In the genomic region with DNA sequence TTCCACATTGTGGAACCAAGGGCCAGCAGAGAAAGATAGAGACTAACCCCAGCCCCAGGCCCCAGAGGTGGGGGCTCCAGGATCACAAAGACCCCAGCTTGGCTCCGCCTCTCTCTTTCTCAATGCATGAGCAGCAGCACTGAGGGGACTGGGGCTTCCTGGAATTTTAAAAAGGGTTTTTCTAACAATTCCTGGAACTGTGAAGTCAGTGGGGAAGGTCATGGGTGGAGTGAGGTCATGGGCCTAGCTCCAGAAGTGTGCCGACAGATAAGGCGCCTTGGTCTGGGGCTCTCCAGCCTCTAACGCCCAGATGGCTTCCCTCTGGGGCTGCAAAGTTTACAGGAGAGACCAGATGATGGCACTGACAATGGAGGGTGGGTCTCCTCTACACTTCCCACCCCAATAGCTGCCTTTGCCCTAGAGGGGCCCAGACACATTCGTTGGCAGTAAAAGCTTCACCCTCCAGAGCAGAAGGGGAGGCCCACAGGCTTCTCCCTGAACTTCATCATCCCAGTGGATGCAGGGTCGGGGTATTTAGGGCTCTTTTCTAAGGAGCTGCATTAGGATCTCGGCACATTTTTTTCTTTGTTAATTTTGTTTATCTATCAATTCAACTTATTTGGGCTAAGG, we compare ENCODE assay signal across 13 cellular contexts. TPM values are rescaled to one million over a fixed set of nuclear protein-coding genes. Genes with fewer than 3 reads are reported as not detected.
A peak's percentile ranks its signal among the peaks of the same experiment; 100 is the strongest.
DNase-seq lines count a peak whose midpoint lies in the region; ATAC-seq and TF ChIP-seq lines count a peak whose summit lies in the region.
"Had no signal": no experiment of that assay in that cellular context is flagged by ENCODE, and none has a peak within 500 bp of the region (broad histone marks: within the 10 kb centered on the region; RNA-seq: fewer than 3 reads in every experiment).

No MANE protein-coding gene starts in this region.

- H3K9me3 Mint-ChIP-seq in natural killer cell treated with Interleukin-12 subunit alpha and Interleukin-12 subunit beta and Interleukin-15 and Interleukin-18, amount 100 ng/mL, for 72 hours = no peaks in the 10 kb centered on the region
- H3K9me3 Mint-ChIP-seq in natural killer cell (no peaks in the 10 kb centered on the region), glutamatergic neuron (ENCODE audit: unreplicated experiment) (peaks cover 8% of the 10 kb centered on the region)
- H3K9me3 Mint-ChIP-seq: activated CD4-positive, alpha-beta memory T cell treated with anti-CD3 and anti-CD28 coated beads, Interleukin-2, amount 10 ng/mL, durations not matched to agents 7 days and 5 days; activated T-helper 17 cell treated with anti-CD3 and anti-CD28 coated beads, Interleukin-2, amount 50 U/mL, for 72 hours; immature natural killer cell had no signal

- H3K4me1 ChIP-seq in muscle layer of duodenum (ENCODE audit: control insufficient read depth in 1 of 2, insufficient read depth in 2 of 2, low read length in 2 of 2) = peaks cover 0 to 5% of the 10 kb centered on the region in 2 donors

- no peaks in the 10 kb centered on the region for H3K9me3 ChIP-seq in muscle layer of duodenum (ENCODE audit: control insufficient read depth in 1 of 2, low read length in 2 of 2)

- TF ChIP-seq CTCF in natural killer cell (IDR thresholded peaks at IDR 0.05) = no peak
- no peak for TF ChIP-seq CTCF in glutamatergic neuron (IDR thresholded peaks at IDR 0.05; ENCODE audit: partially characterized antibody, unreplicated experiment)

- no peak overlapping the region for H3K4me3 ChIP-seq in muscle layer of duodenum (ENCODE audit: low read depth in 1 of 2, low read length in 2 of 2)

- H3K27ac Mint-ChIP-seq in natural killer cell treated with Interleukin-12 subunit alpha and Interleukin-12 subunit beta and Interleukin-15 and Interleukin-18, amount 100 ng/mL, for 72 hours = peak overlapping the region in 1 of 2 donors; percentile 37
- H3K27ac Mint-ChIP-seq in natural killer cell (no peak overlapping the region), glutamatergic neuron (ENCODE audit: unreplicated experiment) (no peak overlapping the region)
- H3K27ac Mint-ChIP-seq: activated CD4-positive, alpha-beta memory T cell treated with anti-CD3 and anti-CD28 coated beads, Interleukin-2, amount 10 ng/mL, durations not matched to agents 7 days and 5 days; activated T-helper 17 cell treated with anti-CD3 and anti-CD28 coated beads, Interleukin-2, amount 50 U/mL, for 72 hours; immature natural killer cell had no signal

- DNase-seq in natural killer cell treated with Interleukin-12 subunit alpha and Interleukin-12 subunit beta and Interleukin-15 and Interleukin-18, amount 100 ng/mL, for 72 hours (ENCODE audit: low spot score) = no peak
- no peak for DNase-seq in natural killer cell
- DNase-seq in Right ventricle myocardium inferior (ENCODE audit: missing footprints) = no peak
- no peak for DNase-seq in EL
- no peak for DNase-seq in Ammon's horn (ENCODE audit: low spot score)
- no peak for DNase-seq in glutamatergic neuron
- DNase-seq: activated CD4-positive, alpha-beta memory T cell treated with anti-CD3 and anti-CD28 coated beads, Interleukin-2, amount 10 ng/mL, durations not matched to agents 7 days and 5 days; foreskin keratinocyte; immature natural killer cell; NCI-H2081 had no signal

- H3K4me1 Mint-ChIP-seq in natural killer cell treated with Interleukin-12 subunit alpha and Interleukin-12 subunit beta and Interleukin-15 and Interleukin-18, amount 100 ng/mL, for 72 hours (ENCODE audit: low read depth in 2 of 2) = peaks cover 0 to under 1% of the 10 kb centered on the region in 2 donors
- H3K4me1 Mint-ChIP-seq in natural killer cell = no peaks in the 10 kb centered on the region
- peaks cover 13% of the 10 kb centered on the region for H3K4me1 Mint-ChIP-seq in glutamatergic neuron (ENCODE audit: low read depth, unreplicated experiment)
- H3K4me1 Mint-ChIP-seq: activated T-helper 17 cell treated with anti-CD3 and anti-CD28 coated beads, Interleukin-2, amount 50 U/mL, for 72 hours; immature natural killer cell had no signal

- intact Hi-C loops in natural killer cell (cut with micrococcal nuclease) = no loop called here
- intact Hi-C loops in Right ventricle myocardium inferior (cut with DNase I) = loop anchor here (2.0 kb wide), 1 partner anchor 48 kb away; no protein-coding TSS in a partner anchor

- H3K36me3 Mint-ChIP-seq in natural killer cell treated with Interleukin-12 subunit alpha and Interleukin-12 subunit beta and Interleukin-15 and Interleukin-18, amount 100 ng/mL, for 72 hours = no peaks in the 10 kb centered on the region
- H3K36me3 Mint-ChIP-seq in natural killer cell = no peaks in the 10 kb centered on the region
- no peaks in the 10 kb centered on the region for H3K36me3 Mint-ChIP-seq in glutamatergic neuron (ENCODE audit: unreplicated experiment)
- H3K36me3 Mint-ChIP-seq: immature natural killer cell had no signal

- peak; percentile 31 to 45 for ATAC-seq in natural killer cell treated with Interleukin-12 subunit alpha and Interleukin-12 subunit beta and Interleukin-15 and Interleukin-18, amount 100 ng/mL, for 72 hours
- ATAC-seq in natural killer cell (no peak), Right ventricle myocardium inferior (peak; percentile 73), GM21515 (IDR thresholded peaks at IDR 0.05; ENCODE audit: unreplicated experiment) (no peak)
- ATAC-seq: activated T-helper 17 cell treated with anti-CD3 and anti-CD28 coated beads, Interleukin-2, amount 50 U/mL, for 72 hours; foreskin keratinocyte had no signal

- H3K27ac ChIP-seq in muscle layer of duodenum (ENCODE audit: low read length) = peak overlapping the region; percentile 45
- H3K27ac ChIP-seq: foreskin keratinocyte had no signal

- no peaks in the 10 kb centered on the region for H3K27me3 ChIP-seq in muscle layer of duodenum (ENCODE audit: low read depth, low read length)
- H3K27me3 ChIP-seq: foreskin keratinocyte had no signal

- H3K36me3 ChIP-seq in muscle layer of duodenum (ENCODE audit: control insufficient read depth in 1 of 2, insufficient read depth in 2 of 2, low read length in 2 of 2) = no peaks in the 10 kb centered on the region

- H3K4me3 Mint-ChIP-seq in natural killer cell treated with Interleukin-12 subunit alpha and Interleukin-12 subunit beta and Interleukin-15 and Interleukin-18, amount 100 ng/mL, for 72 hours = no peak overlapping the region
- no peak overlapping the region for H3K4me3 Mint-ChIP-seq in natural killer cell
- H3K4me3 Mint-ChIP-seq in glutamatergic neuron (ENCODE audit: unreplicated experiment) = no peak overlapping the region
- H3K4me3 Mint-ChIP-seq: activated CD4-positive, alpha-beta memory T cell treated with anti-CD3 and anti-CD28 coated beads, Interleukin-2, amount 10 ng/mL, durations not matched to agents 7 days and 5 days; activated T-helper 17 cell treated with anti-CD3 and anti-CD28 coated beads, Interleukin-2, amount 50 U/mL, for 72 hours; immature natural killer cell had no signal

- no peaks in the 10 kb centered on the region for H3K27me3 Mint-ChIP-seq in natural killer cell treated with Interleukin-12 subunit alpha and Interleukin-12 subunit beta and Interleukin-15 and Interleukin-18, amount 100 ng/mL, for 72 hours
- no peaks in the 10 kb centered on the region for H3K27me3 Mint-ChIP-seq in natural killer cell (ENCODE audit: low read depth in 2 of 2)
- H3K27me3 Mint-ChIP-seq in glutamatergic neuron (ENCODE audit: unreplicated experiment) = peaks cover 3% of the 10 kb centered on the region
- H3K27me3 Mint-ChIP-seq: activated T-helper 17 cell treated with anti-CD3 and anti-CD28 coated beads, Interleukin-2, amount 50 U/mL, for 72 hours had no signal

RNA-seq across cellular contexts. Expression of a gene that starts 46.9 kb away (rescaled TPM):
- total RNA-seq in natural killer cell treated with Interleukin-12 subunit alpha and Interleukin-12 subunit beta and Interleukin-15 and Interleukin-18, amount 100 ng/mL, for 72 hours = 10 to 100 TPM; 13.7 to 16.8 TPM
- total RNA-seq in natural killer cell = 10 to 100 TPM in 2 of 3 donors, 1 to 10 TPM in 1; 8.0 to 17.9 (median 17.2) TPM
- 43.5 TPM for total RNA-seq in Right ventricle myocardium inferior
- total RNA-seq in glutamatergic neuron (ENCODE audit: unreplicated experiment) = not detected
- total RNA-seq: foreskin keratinocyte had no signal

Comparison
In these comparisons a context has a peak if more than half of its experiments do, and no peak if none do; other contexts are left out.
1. ATAC-seq: peak in natural killer cell treated with Interleukin-12 subunit alpha and Interleukin-12 subunit beta and Interleukin-15 and Interleukin-18, amount 100 ng/mL, for 72 hours (2 of 2) and Right ventricle myocardium inferior (single experiment); none in natural killer cell (0 of 3) and GM21515 (single experiment).